In the genomic region with DNA sequence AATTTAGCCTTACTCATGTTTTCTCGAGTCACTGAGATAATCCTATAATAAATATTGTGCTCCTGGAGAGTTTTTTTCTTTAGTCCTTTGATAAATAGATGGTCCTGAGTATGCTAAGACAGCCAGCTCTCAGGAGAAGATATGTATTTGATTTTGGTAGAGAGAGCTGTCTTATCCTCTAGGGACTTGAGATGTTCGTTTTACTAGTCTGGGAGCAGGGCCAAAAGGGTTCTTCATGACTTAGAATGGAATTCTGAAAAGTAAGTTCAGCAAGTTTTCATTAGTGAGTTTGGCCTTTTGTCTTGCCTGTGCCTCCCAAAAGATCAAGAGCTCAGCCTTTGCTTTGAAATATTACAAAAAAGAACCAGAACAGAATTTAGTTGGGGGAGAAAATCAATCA, we compare ENCODE assay signal across 14 cellular contexts.
DNase-seq lines count a peak whose midpoint lies in the region; ATAC-seq and TF ChIP-seq lines count a peak whose summit lies in the region.
"Had no signal": no experiment of that assay in that cellular context is flagged by ENCODE, and none has a peak within 500 bp of the region (broad histone marks: within the 10 kb centered on the region; RNA-seq: fewer than 3 reads in every experiment).

No MANE protein-coding gene starts in this region.

- H3K36me3 Mint-ChIP-seq in activated CD4-positive, alpha-beta T cell treated with anti-CD3 and anti-CD28 coated beads, Interleukin-2, amount 10 ng/mL, durations not matched to agents 24 days and 14 days (ENCODE audit: low read depth): peaks cover 15% of the 10 kb centered on the region
- peaks cover 11% of the 10 kb centered on the region for H3K36me3 Mint-ChIP-seq in activated CD4-positive, alpha-beta T cell treated with anti-CD3 and anti-CD28 coated beads for 36 hours (ENCODE audit: low read depth)

- TF ChIP-seq CTCF in adrenal gland (IDR thresholded peaks at IDR 0.05) (no peak), transverse colon (IDR thresholded peaks at IDR 0.05) (no peak), suprapubic skin (IDR thresholded peaks at IDR 0.05) (no peak)

- H3K9me3 ChIP-seq in adrenal gland (replicated peaks in 1 of 3) (no peaks in the 10 kb centered on the region), transverse colon (no peaks in the 10 kb centered on the region), suprapubic skin (no peaks in the 10 kb centered on the region)

- H3K36me3 ChIP-seq in adrenal gland (replicated peaks in 1 of 2) (peaks cover 0 to 11% of the 10 kb centered on the region in 2 donors), transverse colon (no peaks in the 10 kb centered on the region), suprapubic skin (no peaks in the 10 kb centered on the region)

- H3K27ac ChIP-seq in adrenal gland (peak overlapping the region in 2 of 5 donors; percentile 40 to 52), transverse colon (peak overlapping the region; percentile 28 to 59 (median 32)), suprapubic skin (no peak overlapping the region)
- H3K27ac ChIP-seq: KMS-11 had no signal

- DNase-seq in NCI-H2196 (lab: John Stamatoyannopoulos, UW; ENCODE audit: unreplicated experiment) (peak; percentile 21), NCI-H2196 treated with DMSO at 0.1 percent for 48 hours (lab: John Stamatoyannopoulos, UW; ENCODE audit: unreplicated experiment) (no peak), adrenal gland (peak in 5 of 7 donors; percentile 50 to 63 (median 55)), left ventricle myocardium superior (no peak), transverse colon (no peak), suprapubic skin (ENCODE audit: low spot score in 2 of 2) (no peak)
- DNase-seq in activated CD4-positive, alpha-beta T cell treated with anti-CD3 and anti-CD28 coated beads, Interleukin-2, amount 10 ng/mL, durations not matched to agents 24 days and 14 days: no peak
- no peak for DNase-seq in activated CD4-positive, alpha-beta T cell treated with anti-CD3 and anti-CD28 coated beads for 36 hours
- DNase-seq: effector CD4-positive, alpha-beta T cell; SIG-M5; stimulated activated CD4-positive, alpha-beta T cell treated with anti-CD3 and anti-CD28 coated beads, Interleukin-4, amount 100 ng/mL, for 4 hours had no signal

- WGBS in adrenal gland, 4 donors: 17 to 29% (median 24%) methylated on average over 2 of the region's 2 CpGs
- 18 to 25% methylated on average over 2 of the region's 2 CpGs for WGBS in transverse colon (ENCODE audit: low coverage in 1 of 2), 2 donors
- 20% methylated on average over 2 of the region's 2 CpGs for WGBS in suprapubic skin

- intact Hi-C loops in adrenal gland (cut with DNase I) (no loop called here), left ventricle myocardium superior (cut with micrococcal nuclease) (no loop called here), transverse colon (cut with DNase I; ENCODE audit: low total_unique reads) (no loop called here)
- intact Hi-C loops in activated CD4-positive, alpha-beta T cell treated with anti-CD3 and anti-CD28 coated beads, Interleukin-2, amount 10 ng/mL, durations not matched to agents 24 days and 14 days (cut with micrococcal nuclease): loop anchor here (10.0 kb wide), 1 partner anchor 432 kb away; no protein-coding TSS in a partner anchor
- intact Hi-C loops in activated CD4-positive, alpha-beta T cell treated with anti-CD3 and anti-CD28 coated beads for 36 hours (cut with DNase I, micrococcal nuclease): no loop called here

- no peaks in the 10 kb centered on the region for H3K27me3 Mint-ChIP-seq in activated CD4-positive, alpha-beta T cell treated with anti-CD3 and anti-CD28 coated beads, Interleukin-2, amount 10 ng/mL, durations not matched to agents 24 days and 14 days
- H3K27me3 Mint-ChIP-seq in activated CD4-positive, alpha-beta T cell treated with anti-CD3 and anti-CD28 coated beads for 36 hours: no peaks in the 10 kb centered on the region
- H3K27me3 Mint-ChIP-seq: B cell, memory B cell had no signal

- in situ Hi-C loops in transverse colon (cut with MboI; ENCODE audit: low pct_ligation_motif_present in 1 of 4, low pct_unique_long_range_greater_than_20kb in 1 of 4, low sequenced_read_pairs in 3 of 4): no loop called here

- POLR2A ChIA-PET in activated CD4-positive, alpha-beta T cell treated with anti-CD3 and anti-CD28 coated beads for 36 hours (lab: Charles Lee): no interaction called here

- H3K4me1 ChIP-seq in adrenal gland (replicated peaks in 1 of 2): peaks cover 9 to 26% of the 10 kb centered on the region in 2 donors
- peaks cover 11 to 56% (median 22%) of the 10 kb centered on the region in 4 donors for H3K4me1 ChIP-seq in transverse colon
- peaks cover 41% of the 10 kb centered on the region for H3K4me1 ChIP-seq in suprapubic skin

- H3K4me3 ChIP-seq in adrenal gland (no peak overlapping the region), transverse colon (no peak overlapping the region), suprapubic skin (no peak overlapping the region)

- no peak overlapping the region for H3K27ac Mint-ChIP-seq in activated CD4-positive, alpha-beta T cell treated with anti-CD3 and anti-CD28 coated beads, Interleukin-2, amount 10 ng/mL, durations not matched to agents 24 days and 14 days
- no peak overlapping the region for H3K27ac Mint-ChIP-seq in activated CD4-positive, alpha-beta T cell treated with anti-CD3 and anti-CD28 coated beads for 36 hours
- H3K27ac Mint-ChIP-seq: B cell, memory B cell had no signal

- H3K4me1 Mint-ChIP-seq in activated CD4-positive, alpha-beta T cell treated with anti-CD3 and anti-CD28 coated beads, Interleukin-2, amount 10 ng/mL, durations not matched to agents 24 days and 14 days: peaks cover 33% of the 10 kb centered on the region
- H3K4me1 Mint-ChIP-seq in activated CD4-positive, alpha-beta T cell treated with anti-CD3 and anti-CD28 coated beads for 36 hours: peaks cover 22% of the 10 kb centered on the region

- no peak overlapping the region for H3K4me3 Mint-ChIP-seq in activated CD4-positive, alpha-beta T cell treated with anti-CD3 and anti-CD28 coated beads, Interleukin-2, amount 10 ng/mL, durations not matched to agents 24 days and 14 days
- no peak overlapping the region for H3K4me3 Mint-ChIP-seq in activated CD4-positive, alpha-beta T cell treated with anti-CD3 and anti-CD28 coated beads for 36 hours
- H3K4me3 Mint-ChIP-seq: B cell, memory B cell had no signal

- peak; percentile 58 for ATAC-seq in left ventricle myocardium superior
- no peak for ATAC-seq in activated CD4-positive, alpha-beta T cell treated with anti-CD3 and anti-CD28 coated beads for 36 hours

- no peak for TF ChIP-seq POLR2A in adrenal gland (IDR thresholded peaks at IDR 0.05)
- TF ChIP-seq POLR2A in transverse colon (IDR thresholded peaks at IDR 0.05): no peak
- no peak for TF ChIP-seq POLR2A in suprapubic skin (IDR thresholded peaks at IDR 0.05)

- H3K9me3 Mint-ChIP-seq in activated CD4-positive, alpha-beta T cell treated with anti-CD3 and anti-CD28 coated beads, Interleukin-2, amount 10 ng/mL, durations not matched to agents 24 days and 14 days: peaks cover 5% of the 10 kb centered on the region
- no peaks in the 10 kb centered on the region for H3K9me3 Mint-ChIP-seq in activated CD4-positive, alpha-beta T cell treated with anti-CD3 and anti-CD28 coated beads for 36 hours (ENCODE audit: low read depth)
- H3K9me3 Mint-ChIP-seq: memory B cell had no signal

- CTCF ChIA-PET in activated CD4-positive, alpha-beta T cell treated with anti-CD3 and anti-CD28 coated beads for 36 hours (lab: Charles Lee): no interaction called here

- H3K27me3 ChIP-seq in adrenal gland (no peaks in the 10 kb centered on the region), transverse colon (no peaks in the 10 kb centered on the region), suprapubic skin (no peaks in the 10 kb centered on the region)

- no peak for TF ChIP-seq EP300 in transverse colon (IDR thresholded peaks at IDR 0.05; ENCODE audit: low read depth)
- no peak for TF ChIP-seq EP300 in suprapubic skin (IDR thresholded peaks at IDR 0.05)

Comparison
In these comparisons a context has a peak if more than half of its experiments do, and no peak if none do; other contexts are left out.
1. DNase-seq: peak in NCI-H2196 (single experiment) and adrenal gland (5 of 7); none in NCI-H2196 treated with DMSO at 0.1 percent for 48 hours (single experiment), left ventricle myocardium superior (single experiment), transverse colon (single experiment), activated CD4-positive, alpha-beta T cell treated with anti-CD3 and anti-CD28 coated beads, Interleukin-2, amount 10 ng/mL, durations not matched to agents 24 days and 14 days (single experiment), suprapubic skin (0 of 2) and activated CD4-positive, alpha-beta T cell treated with anti-CD3 and anti-CD28 coated beads for 36 hours (single experiment).